In genomic region chr1:14745321-14745720, GRCh38 we compare ENCODE assay signal across 1 cellular context.
TF ChIP-seq lines count a peak whose summit lies in the region.

No MANE protein-coding gene starts in this region.

TF ChIP-seq in GM12878, 131 proteins besides CTCF, POLR2A, EP300 and RAD21 (continued from another document and continues in another):
- no peak for TF ChIP-seq ATF3 (IDR thresholded peaks at IDR 0.05; ENCODE audit: borderline replicate concordance, extremely low read depth, low read depth, low read length)
- no peak for TF ChIP-seq POU2F2 (IDR thresholded peaks at IDR 0.05; ENCODE audit: borderline replicate concordance, low read depth, low read length)
- no peak for TF ChIP-seq SRF (IDR thresholded peaks at IDR 0.05; ENCODE audit: low read depth in 2 of 2, low read length in 2 of 2)
- no peak for TF ChIP-seq ZNF592 (IDR thresholded peaks at IDR 0.05)
- peak; percentile 54 for TF ChIP-seq IKZF1 (conservative IDR thresholded peaks at IDR 0.05)
- TF ChIP-seq ZNF207 (IDR thresholded peaks at IDR 0.05; ENCODE audit: borderline replicate concordance): no peak
- no peak for TF ChIP-seq CUX1 (IDR thresholded peaks at IDR 0.05; ENCODE audit: insufficient replicate concordance, low read depth, low read length)
- TF ChIP-seq RCOR1 (conservative IDR thresholded peaks at IDR 0.05; ENCODE audit: low read depth, low read length): 0 out of 2 replicates have a peak, but pooled peaks have one; percentile 38
- TF ChIP-seq SKIL (IDR thresholded peaks at IDR 0.05; ENCODE audit: low read depth, poor library complexity, severe bottlenecking): no peak
- TF ChIP-seq RELA (IDR thresholded peaks at IDR 0.05; ENCODE audit: borderline replicate concordance, partially characterized antibody): no peak
- TF ChIP-seq RUNX3 (IDR thresholded peaks at IDR 0.05; ENCODE audit: low read length): no peak
- TF ChIP-seq EED (IDR thresholded peaks at IDR 0.05; ENCODE audit: low read depth): no peak
- TF ChIP-seq ETV6 (conservative IDR thresholded peaks at IDR 0.05 in 1 of 2, IDR thresholded peaks at IDR 0.05 in 1 of 2; ENCODE audit: borderline replicate concordance in 1 of 2, low read depth in 1 of 2): no peak
- no peak for TF ChIP-seq CEBPB (IDR thresholded peaks at IDR 0.05; ENCODE audit: borderline replicate concordance in 1 of 2, low read depth in 2 of 2, low read length in 2 of 2)
- TF ChIP-seq ZZZ3 (IDR thresholded peaks at IDR 0.05; ENCODE audit: control insufficient read depth, insufficient read length, low read depth): no peak
- TF ChIP-seq CREM (IDR thresholded peaks at IDR 0.05; ENCODE audit: low read depth): no peak
- TF ChIP-seq PRDM15 (CRISPR knock-in tag; IDR thresholded peaks at IDR 0.05): no peak
- no peak for TF ChIP-seq IRF3 (IDR thresholded peaks at IDR 0.05)
- TF ChIP-seq ZNF622 (IDR thresholded peaks at IDR 0.05): no peak
- no peak for TF ChIP-seq SMAD5 (IDR thresholded peaks at IDR 0.05; ENCODE audit: low read depth)
- TF ChIP-seq NFYA (IDR thresholded peaks at IDR 0.05; ENCODE audit: borderline replicate concordance, low read depth, low read length): no peak
- TF ChIP-seq RFX5 (IDR thresholded peaks at IDR 0.05; ENCODE audit: low read depth, low read length): no peak
- no peak for TF ChIP-seq CHD4 (IDR thresholded peaks at IDR 0.05)
- TF ChIP-seq HDGF (IDR thresholded peaks at IDR 0.05): no peak
- TF ChIP-seq FOS (IDR thresholded peaks at IDR 0.05; ENCODE audit: borderline replicate concordance, extremely low read depth, insufficient read length): no peak
- TF ChIP-seq JUND (IDR thresholded peaks at IDR 0.05; ENCODE audit: low read depth, low read length): peak; percentile 72; the same call in 1 of the 2 replicates
- no peak for TF ChIP-seq YBX1 (IDR thresholded peaks at IDR 0.05)
- TF ChIP-seq BCL11A (IDR thresholded peaks at IDR 0.05; ENCODE audit: low read depth, low read length): peak; percentile 90; the same call in 1 of the 2 replicates
- TF ChIP-seq CEBPZ (IDR thresholded peaks at IDR 0.05; ENCODE audit: low read depth, low read length): no peak
- no peak for TF ChIP-seq POLR2AphosphoS2 (IDR thresholded peaks at IDR 0.05; ENCODE audit: low read depth, low read length)
- no peak for TF ChIP-seq HDAC6 (IDR thresholded peaks at IDR 0.05; ENCODE audit: unreplicated experiment)
- no peak for TF ChIP-seq BACH1 (IDR thresholded peaks at IDR 0.05; ENCODE audit: borderline replicate concordance)
- peak; percentile 98 for TF ChIP-seq MTA2 (IDR thresholded peaks at IDR 0.05; ENCODE audit: low read depth)
- no peak for TF ChIP-seq ESRRA (IDR thresholded peaks at IDR 0.05; ENCODE audit: low read length)
